2 cellular contexts compared by ENCODE assay signal in genomic region chr11:21476588-21476987, GRCh38.
TF ChIP-seq lines count a peak whose summit lies in the region.

No MANE protein-coding gene starts in this region.

TF ChIP-seq in WTC11, 78 proteins besides CTCF, POLR2A, EP300 and RAD21:
- no peak for TF ChIP-seq E2F4 (CRISPR knock-in tag; IDR thresholded peaks at IDR 0.05; ENCODE audit: borderline replicate concordance, low read depth)
- no peak for TF ChIP-seq ZNF232 (CRISPR knock-in tag; IDR thresholded peaks at IDR 0.05)
- no peak for TF ChIP-seq CREM (CRISPR knock-in tag; IDR thresholded peaks at IDR 0.05)
- TF ChIP-seq SMAD3 (CRISPR knock-in tag; IDR thresholded peaks at IDR 0.05; ENCODE audit: borderline replicate concordance), result no peak
- TF ChIP-seq MXD4 (CRISPR knock-in tag; IDR thresholded peaks at IDR 0.05; ENCODE audit: borderline replicate concordance), result no peak
- no peak for TF ChIP-seq ATF2 (CRISPR knock-in tag; IDR thresholded peaks at IDR 0.05; ENCODE audit: borderline replicate concordance, low read depth)
- TF ChIP-seq ZBTB21 (CRISPR knock-in tag; IDR thresholded peaks at IDR 0.05; ENCODE audit: borderline replicate concordance), result no peak
- TF ChIP-seq NFYB (CRISPR knock-in tag; conservative IDR thresholded peaks at IDR 0.05; ENCODE audit: low read depth), result no peak
- no peak for TF ChIP-seq KAT7 (CRISPR knock-in tag; IDR thresholded peaks at IDR 0.05; ENCODE audit: borderline replicate concordance)
- no peak for TF ChIP-seq ZNF396 (CRISPR knock-in tag; IDR thresholded peaks at IDR 0.05; ENCODE audit: borderline replicate concordance)
- no peak for TF ChIP-seq RORB (CRISPR knock-in tag; IDR thresholded peaks at IDR 0.05)
- no peak for TF ChIP-seq TP53 (CRISPR knock-in tag; IDR thresholded peaks at IDR 0.05)
- no peak for TF ChIP-seq HMGA2 (CRISPR knock-in tag; IDR thresholded peaks at IDR 0.05)
- no peak for TF ChIP-seq SP1 (CRISPR knock-in tag; conservative IDR thresholded peaks at IDR 0.05)
- TF ChIP-seq ARID4B (CRISPR knock-in tag; IDR thresholded peaks at IDR 0.05; ENCODE audit: borderline replicate concordance), result no peak
- no peak for TF ChIP-seq CBFB (CRISPR knock-in tag; IDR thresholded peaks at IDR 0.05; ENCODE audit: low read depth)
- TF ChIP-seq ZNF121 (CRISPR knock-in tag; IDR thresholded peaks at IDR 0.05), result no peak
TF ChIP-seq in WTC11: peak in this region for 0.

TF ChIP-seq in H1, 55 proteins besides CTCF, POLR2A, EP300 and RAD21 (continued from another document):
- TF ChIP-seq ATF3 (IDR thresholded peaks at IDR 0.05; ENCODE audit: insufficient read depth, low read depth, low read length), result no peak
